In genomic region chr12:116459921-116460666, GRCh38 we compare ENCODE assay signal across 1 cellular context.
TF ChIP-seq lines count a peak whose summit lies in the region.

No MANE protein-coding gene starts in this region.

TF ChIP-seq in HepG2, 621 proteins besides CTCF, POLR2A, EP300 and RAD21:
- TF ChIP-seq RFX1 (IDR thresholded peaks at IDR 0.05) (peak; percentile 22; the same call in 1 of the 2 replicates), KDM1A (CRISPR knock-in tag; IDR thresholded peaks at IDR 0.05) (no peak)
